In the genomic region with DNA sequence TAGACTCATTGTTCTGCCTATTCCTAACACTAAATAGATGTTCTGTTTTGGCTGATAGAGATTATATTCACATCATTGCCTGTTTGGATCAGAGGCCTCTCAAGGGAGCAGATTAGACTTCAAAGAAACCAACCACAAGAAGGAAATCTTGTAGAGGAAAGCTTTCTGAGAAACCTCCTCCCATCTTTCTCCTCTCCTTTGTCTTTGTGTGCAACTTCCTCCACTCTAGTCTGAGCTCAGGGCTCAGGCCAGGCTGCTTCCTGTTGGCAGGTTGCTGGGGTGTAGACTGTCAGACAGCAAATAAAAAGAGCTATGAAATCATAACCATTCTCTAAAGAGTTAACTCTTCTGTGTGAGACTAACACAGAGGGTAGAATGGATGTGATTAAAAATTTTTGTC, we compare ENCODE assay signal across 9 cellular contexts.
A peak's percentile ranks its signal among the peaks of the same experiment; 100 is the strongest.
DNase-seq lines count a peak whose midpoint lies in the region; ATAC-seq and TF ChIP-seq lines count a peak whose summit lies in the region.
"Had no signal": no experiment of that assay in that cellular context is flagged by ENCODE, and none has a peak within 500 bp of the region (broad histone marks: within the 10 kb centered on the region; RNA-seq: fewer than 3 reads in every experiment).

No MANE protein-coding gene starts in this region.

- intact Hi-C loops in testis (cut with DNase I; ENCODE audit: low total_unique reads), result no loop called here

- H3K36me3 ChIP-seq in testis (ENCODE audit: low read depth, missing control alignments), result no peaks in the 10 kb centered on the region

- H3K4me1 ChIP-seq in testis, result no peaks in the 10 kb centered on the region

- H3K27me3 Mint-ChIP-seq in activated CD4-positive, alpha-beta T cell treated with anti-CD3 and anti-CD28 coated beads, Interleukin-2, amount 10 ng/mL, durations not matched to agents 7 days and 5 days, result no peaks in the 10 kb centered on the region
- H3K27me3 Mint-ChIP-seq in endothelial cell (ENCODE audit: unreplicated experiment), result peaks cover 5% of the 10 kb centered on the region
- H3K27me3 Mint-ChIP-seq in type B pancreatic cell, result peaks cover 7% of the 10 kb centered on the region
- H3K27me3 Mint-ChIP-seq in WTC11 (ENCODE audit: low read depth), result peaks cover 99% of the 10 kb centered on the region

- peaks cover 42% of the 10 kb centered on the region for H3K4me1 Mint-ChIP-seq in activated CD4-positive, alpha-beta T cell treated with anti-CD3 and anti-CD28 coated beads, Interleukin-2, amount 10 ng/mL, durations not matched to agents 7 days and 5 days
- H3K4me1 Mint-ChIP-seq in endothelial cell (ENCODE audit: unreplicated experiment), result peaks cover 28% of the 10 kb centered on the region
- H3K4me1 Mint-ChIP-seq in type B pancreatic cell (ENCODE audit: unreplicated experiment), result no peaks in the 10 kb centered on the region
- H3K4me1 Mint-ChIP-seq in WTC11, result no peaks in the 10 kb centered on the region

- no peak overlapping the region for H3K27ac ChIP-seq in testis

- no peak overlapping the region for H3K4me3 ChIP-seq in testis

- peak; percentile 35 for DNase-seq in stimulated activated CD4-positive, alpha-beta T cell treated with anti-CD3 and anti-CD28 coated beads, Interleukin-15, amount 100 ng/mL, for 24 hours
- DNase-seq in stimulated activated CD4-positive, alpha-beta T cell treated with anti-CD3 and anti-CD28 coated beads, Interleukin-4, amount 100 ng/mL, for 24 hours, result no peak
- DNase-seq in activated CD4-positive, alpha-beta T cell treated with anti-CD3 and anti-CD28 coated beads, Interleukin-2, amount 10 ng/mL, durations not matched to agents 7 days and 5 days, result peak; percentile 65
- DNase-seq in endothelial cell (ENCODE audit: low spot score), result no peak
- DNase-seq in type B pancreatic cell (ENCODE audit: extremely low spot score, unreplicated experiment), result no peak
- no peak for DNase-seq in testis
- DNase-seq in WTC11 (ENCODE audit: low spot score), result no peak
- no peak for DNase-seq in erythroblast (lab: John Stamatoyannopoulos, UW)
- DNase-seq: immature natural killer cell had no signal

- H3K4me3 Mint-ChIP-seq in activated CD4-positive, alpha-beta T cell treated with anti-CD3 and anti-CD28 coated beads, Interleukin-2, amount 10 ng/mL, durations not matched to agents 7 days and 5 days, result peak overlapping the region; percentile 26
- H3K4me3 Mint-ChIP-seq in endothelial cell (ENCODE audit: unreplicated experiment) (no peak overlapping the region), type B pancreatic cell (no peak overlapping the region), WTC11 (no peak overlapping the region)
- H3K4me3 Mint-ChIP-seq: immature natural killer cell had no signal

- POLR2A ChIA-PET in activated CD4-positive, alpha-beta T cell treated with anti-CD3 and anti-CD28 coated beads, Interleukin-2, amount 10 ng/mL, durations not matched to agents 7 days and 5 days (lab: Charles Lee), result no interaction called here
- POLR2A ChIA-PET in WTC11 (lab: Charles Lee), result no interaction called here

- TF ChIP-seq POLR2A in testis (IDR thresholded peaks at IDR 0.05) (no peak), erythroblast (IDR thresholded peaks at IDR 0.05; ENCODE audit: low read length) (no peak)

- CTCF ChIA-PET in activated CD4-positive, alpha-beta T cell treated with anti-CD3 and anti-CD28 coated beads, Interleukin-2, amount 10 ng/mL, durations not matched to agents 7 days and 5 days (lab: Charles Lee), result interaction anchor here (0.6 to 1.1 kb wide), 2 partner anchors 17 to 30 kb away, joined by 3 read pairs; no protein-coding TSS in a partner anchor
- CTCF ChIA-PET in WTC11 (lab: Charles Lee), result interaction anchor here (1.1 to 1.3 kb wide), 2 partner anchors 19 to 136 kb away, joined by 5 to 6 read pairs; no protein-coding TSS in a partner anchor

- H3K9me3 ChIP-seq in testis, result no peaks in the 10 kb centered on the region

- TF ChIP-seq CTCF in endothelial cell (IDR thresholded peaks at IDR 0.05; ENCODE audit: unreplicated experiment) (no peak), type B pancreatic cell (conservative IDR thresholded peaks at IDR 0.05) (no peak), testis (IDR thresholded peaks at IDR 0.05) (no peak), WTC11 (IDR thresholded peaks at IDR 0.05) (no peak)

- no peaks in the 10 kb centered on the region for H3K27me3 ChIP-seq in testis

- peaks cover 4% of the 10 kb centered on the region for H3K9me3 Mint-ChIP-seq in activated CD4-positive, alpha-beta T cell treated with anti-CD3 and anti-CD28 coated beads, Interleukin-2, amount 10 ng/mL, durations not matched to agents 7 days and 5 days
- H3K9me3 Mint-ChIP-seq in endothelial cell (ENCODE audit: unreplicated experiment) (no peaks in the 10 kb centered on the region), type B pancreatic cell (no peaks in the 10 kb centered on the region), WTC11 (peaks cover 3% of the 10 kb centered on the region; the same call in 1 of the 2 replicates)
- H3K9me3 Mint-ChIP-seq: immature natural killer cell had no signal

- peak overlapping the region; percentile 86 for H3K27ac Mint-ChIP-seq in activated CD4-positive, alpha-beta T cell treated with anti-CD3 and anti-CD28 coated beads, Interleukin-2, amount 10 ng/mL, durations not matched to agents 7 days and 5 days
- H3K27ac Mint-ChIP-seq in endothelial cell (ENCODE audit: unreplicated experiment) (peak overlapping the region; percentile 91), type B pancreatic cell (peak overlapping the region; percentile 33), WTC11 (no peak overlapping the region)

- H3K36me3 Mint-ChIP-seq in activated CD4-positive, alpha-beta T cell treated with anti-CD3 and anti-CD28 coated beads, Interleukin-2, amount 10 ng/mL, durations not matched to agents 7 days and 5 days (ENCODE audit: low read depth), result peaks cover 12% of the 10 kb centered on the region
- H3K36me3 Mint-ChIP-seq in endothelial cell (ENCODE audit: low read depth, unreplicated experiment) (peaks cover 7% of the 10 kb centered on the region), type B pancreatic cell (no peaks in the 10 kb centered on the region), WTC11 (no peaks in the 10 kb centered on the region)
- H3K36me3 Mint-ChIP-seq: immature natural killer cell had no signal

- no peak for ATAC-seq in WTC11

TF ChIP-seq in WTC11, 78 proteins besides CTCF, POLR2A, EP300 and RAD21 (continues in another document):
- TF ChIP-seq ZNF121 (CRISPR knock-in tag; IDR thresholded peaks at IDR 0.05) (no peak), E2F1 (CRISPR knock-in tag; IDR thresholded peaks at IDR 0.05) (no peak), SP1 (CRISPR knock-in tag; conservative IDR thresholded peaks at IDR 0.05) (no peak), ERG (CRISPR knock-in tag; IDR thresholded peaks at IDR 0.05) (no peak), IRF1 (CRISPR knock-in tag; IDR thresholded peaks at IDR 0.05) (no peak)
- TF ChIP-seq, protein P1, sequence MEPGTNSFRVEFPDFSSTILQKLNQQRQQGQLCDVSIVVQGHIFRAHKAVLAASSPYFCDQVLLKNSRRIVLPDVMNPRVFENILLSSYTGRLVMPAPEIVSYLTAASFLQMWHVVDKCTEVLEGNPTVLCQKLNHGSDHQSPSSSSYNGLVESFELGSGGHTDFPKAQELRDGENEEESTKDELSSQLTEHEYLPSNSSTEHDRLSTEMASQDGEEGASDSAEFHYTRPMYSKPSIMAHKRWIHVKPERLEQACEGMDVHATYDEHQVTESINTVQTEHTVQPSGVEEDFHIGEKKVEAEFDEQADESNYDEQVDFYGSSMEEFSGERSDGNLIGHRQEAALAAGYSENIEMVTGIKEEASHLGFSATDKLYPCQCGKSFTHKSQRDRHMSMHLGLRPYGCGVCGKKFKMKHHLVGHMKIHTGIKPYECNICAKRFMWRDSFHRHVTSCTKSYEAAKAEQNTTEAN (CRISPR knock-in tag; IDR thresholded peaks at IDR 0.05), result no peak
- TF ChIP-seq, protein P2, sequence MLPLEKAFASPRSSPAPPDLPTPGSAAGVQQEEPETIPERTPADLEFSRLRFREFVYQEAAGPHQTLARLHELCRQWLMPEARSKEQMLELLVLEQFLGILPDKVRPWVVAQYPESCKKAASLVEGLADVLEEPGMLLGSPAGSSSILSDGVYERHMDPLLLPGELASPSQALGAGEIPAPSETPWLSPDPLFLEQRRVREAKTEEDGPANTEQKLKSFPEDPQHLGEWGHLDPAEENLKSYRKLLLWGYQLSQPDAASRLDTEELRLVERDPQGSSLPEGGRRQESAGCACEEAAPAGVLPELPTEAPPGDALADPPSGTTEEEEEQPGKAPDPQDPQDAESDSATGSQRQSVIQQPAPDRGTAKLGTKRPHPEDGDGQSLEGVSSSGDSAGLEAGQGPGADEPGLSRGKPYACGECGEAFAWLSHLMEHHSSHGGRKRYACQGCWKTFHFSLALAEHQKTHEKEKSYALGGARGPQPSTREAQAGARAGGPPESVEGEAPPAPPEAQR (CRISPR knock-in tag; IDR thresholded peaks at IDR 0.05), result no peak

Comparison
In these comparisons a context has a peak if more than half of its experiments do, and no peak if none do; other contexts are left out.
1. DNase-seq: peak in stimulated activated CD4-positive, alpha-beta T cell treated with anti-CD3 and anti-CD28 coated beads, Interleukin-15, amount 100 ng/mL, for 24 hours (single experiment) and activated CD4-positive, alpha-beta T cell treated with anti-CD3 and anti-CD28 coated beads, Interleukin-2, amount 10 ng/mL, durations not matched to agents 7 days and 5 days (single experiment); none in stimulated activated CD4-positive, alpha-beta T cell treated with anti-CD3 and anti-CD28 coated beads, Interleukin-4, amount 100 ng/mL, for 24 hours (single experiment), endothelial cell (single experiment), type B pancreatic cell (single experiment), testis (single experiment), WTC11 (single experiment) and erythroblast (0 of 2).